ENCODE assay signal across 5 cellular contexts in genomic region chr20:39462436-39462835, GRCh38.
"Had no signal": no experiment of that assay in that cellular context is flagged by ENCODE, and none has a peak within 500 bp of the region (broad histone marks: within the 10 kb centered on the region; RNA-seq: fewer than 3 reads in every experiment).

No MANE protein-coding gene starts in this region.

- H3K4me3 Mint-ChIP-seq: H9 had no signal

- H3K27ac ChIP-seq: GM23248 had no signal

- DNase-seq: GM23248, GOT3, H9, HCEC 1CT, IMR-90 had no signal

- H3K4me1 Mint-ChIP-seq: H9 had no signal

- H3K27ac Mint-ChIP-seq: H9 had no signal

- H3K9ac ChIP-seq: GM23248 had no signal

- H3K4me3 ChIP-seq: GM23248 had no signal

- H2AFZ ChIP-seq: GM23248 had no signal
